Comparison of ENCODE assay signal across 30 cellular contexts in genomic region chr1:225635649-225636048, GRCh38. TPM values are rescaled to one million over a fixed set of nuclear protein-coding genes. Genes with fewer than 3 reads are reported as not detected.
DNase-seq lines count a peak whose midpoint lies in the region; ATAC-seq, FAIRE-seq and TF ChIP-seq lines count a peak whose summit lies in the region.
"Had no signal": no experiment of that assay in that cellular context is flagged by ENCODE, and none has a peak within 500 bp of the region (broad histone marks: within the 10 kb centered on the region; RNA-seq: fewer than 3 reads in every experiment).

No MANE protein-coding gene starts in this region.

- no peak for TF ChIP-seq POLR2A in H54 (IDR thresholded peaks at IDR 0.05; ENCODE audit: low read depth, low read length)

- H3K27me3 ChIP-seq in SK-N-SH (ENCODE audit: insufficient read depth) = no peaks in the 10 kb centered on the region
- H3K27me3 ChIP-seq in adipocyte (replicated peaks; ENCODE audit: control insufficient read depth, insufficient read depth, low read length) = no peaks in the 10 kb centered on the region
- H3K27me3 ChIP-seq: ascending aorta, dorsolateral prefrontal cortex, esophagus muscularis mucosa, upper lobe of right lung had no signal

- H2AFZ ChIP-seq in SK-N-SH (ENCODE audit: low read depth) = no peak overlapping the region

- H4K20me1 ChIP-seq in SK-N-SH (ENCODE audit: insufficient read depth) = peaks cover 98% of the 10 kb centered on the region

- peaks cover 100% of the 10 kb centered on the region for H3K79me2 ChIP-seq in SK-N-SH (ENCODE audit: insufficient read depth)

- H3K9me3 ChIP-seq in SK-N-SH = no peaks in the 10 kb centered on the region
- H3K9me3 ChIP-seq in adipocyte (ENCODE audit: control insufficient read depth, low read length) = no peaks in the 10 kb centered on the region
- H3K9me3 ChIP-seq: ascending aorta, esophagus muscularis mucosa, upper lobe of right lung had no signal

- H3K4me3 ChIP-seq in SK-N-SH (ENCODE audit: low read depth in 2 of 2, low read length in 1 of 2) (no peak overlapping the region), adipocyte (ENCODE audit: low read length) (no peak overlapping the region), foreskin fibroblast (ENCODE audit: low read depth in 1 of 2, low read length in 2 of 2) (no peak overlapping the region)
- H3K4me3 ChIP-seq: ascending aorta, dorsolateral prefrontal cortex, esophagus muscularis mucosa, lung, upper lobe of right lung had no signal

- H3K9ac ChIP-seq in SK-N-SH (no peak overlapping the region), adipocyte (ENCODE audit: low read length) (no peak overlapping the region)

- DNase-seq in SK-N-SH = no peak
- DNase-seq in adipocyte (ENCODE audit: low read depth) = peak; percentile 61
- peak; percentile 64 for DNase-seq in iris pigment epithelial cell (ENCODE audit: low read depth)
- DNase-seq in stromal cell of bone marrow (ENCODE audit: low read depth) = peak; percentile 43
- DNase-seq in foreskin melanocyte = no peak
- DNase-seq in H54 (ENCODE audit: insufficient read length, low spot score) = no peak
- no peak for DNase-seq in foreskin fibroblast
- DNase-seq: 8988T; activated CD4-positive, alpha-beta T cell treated with anti-CD3 and anti-CD28 coated beads, Interleukin-2, amount 10 ng/mL, durations not matched to agents 7 days and 5 days; activated naive CD8-positive, alpha-beta T cell treated with anti-CD3 and anti-CD28 coated beads for 36 hours; Calu3; dorsolateral prefrontal cortex; hippocampal formation; left cardiac atrium; NCI-H1048; NCI-H2107; NCI-H748 treated with DMSO at 0.1 percent for 48 hours; SIG-M5; T1000; upper lobe of right lung; WERI-Rb-1 had no signal

- no peak overlapping the region for H3K4me2 ChIP-seq in SK-N-SH

- H3K36me3 ChIP-seq in SK-N-SH (replicated peaks in 1 of 2; ENCODE audit: control insufficient read depth in 1 of 2, insufficient read depth in 2 of 2, low read length in 1 of 2) (peaks cover 23 to 36% of the 10 kb centered on the region in 2 experiments), adipocyte (ENCODE audit: control insufficient read depth, insufficient read depth, low read length, severe bottlenecking) (no peaks in the 10 kb centered on the region)
- H3K36me3 ChIP-seq: ascending aorta, esophagus muscularis mucosa, upper lobe of right lung had no signal

- no peak for TF ChIP-seq CTCF in SK-N-SH (IDR thresholded peaks at IDR 0.05)
- TF ChIP-seq CTCF in foreskin fibroblast (IDR thresholded peaks at IDR 0.05; ENCODE audit: low read depth, low read length) = no peak

- POLR2A ChIA-PET in SK-N-SH (lab: Yijun Ruan, JAX) = no interaction called here

- no peak for FAIRE-seq in H54 (lab: Jason Lieb, UNC)
- FAIRE-seq: endometrium, GM19239, RCC 7860 had no signal

- H3K4me1 ChIP-seq in SK-N-SH (ENCODE audit: control insufficient read depth in 1 of 2, insufficient read depth in 2 of 2, low read depth in 1 of 2, low read length in 1 of 2) (peaks cover 0 to 6% of the 10 kb centered on the region in 2 experiments; a peak in 2 of 4 replicates), adipocyte (ENCODE audit: control insufficient read depth, insufficient read depth, low read length) (peaks cover 5% of the 10 kb centered on the region)
- H3K4me1 ChIP-seq: upper lobe of right lung had no signal

- TF ChIP-seq EP300 in SK-N-SH (IDR thresholded peaks at IDR 0.05; ENCODE audit: borderline replicate concordance in 1 of 2, low read depth in 1 of 2, low read length in 1 of 2) = no peak

- CTCF ChIA-PET in SK-N-SH (lab: Yijun Ruan, JAX) = no interaction called here

- H3K27ac ChIP-seq in SK-N-SH (ENCODE audit: low read depth in 2 of 2, low read length in 1 of 2) = no peak overlapping the region; a peak in 1 of 4 replicates
- H3K27ac ChIP-seq: ascending aorta, dorsolateral prefrontal cortex, esophagus muscularis mucosa, upper lobe of right lung, WERI-Rb-1 had no signal

- peaks cover 18% of the 10 kb centered on the region for H3F3A ChIP-seq in SK-N-SH (replicated peaks; ENCODE audit: insufficient read depth)

- TF ChIP-seq RAD21 in SK-N-SH (IDR thresholded peaks at IDR 0.05; ENCODE audit: low read length) = no peak

- peak; percentile 14; the same call in 2 of the 3 replicates for ATAC-seq in SK-N-SH treated with all-trans-retinoic acid at 6 μM for 48 hours
- ATAC-seq: HCT116; left cardiac atrium; stimulated activated memory B cell treated with anti-CD40 and anti-IgM and Interleukin-4, amounts not matched to agents 10 μg/mL and 1 μg/mL and 100 μg/mL, for 72 hours; upper lobe of right lung had no signal

- H3K9me2 ChIP-seq in SK-N-SH = no peaks in the 10 kb centered on the region

TF ChIP-seq in SK-N-SH treated with all-trans-retinoic acid at 6 μM for 48 hours, 23 proteins besides CTCF, POLR2A, EP300 and RAD21:
- TF ChIP-seq, protein P1, sequence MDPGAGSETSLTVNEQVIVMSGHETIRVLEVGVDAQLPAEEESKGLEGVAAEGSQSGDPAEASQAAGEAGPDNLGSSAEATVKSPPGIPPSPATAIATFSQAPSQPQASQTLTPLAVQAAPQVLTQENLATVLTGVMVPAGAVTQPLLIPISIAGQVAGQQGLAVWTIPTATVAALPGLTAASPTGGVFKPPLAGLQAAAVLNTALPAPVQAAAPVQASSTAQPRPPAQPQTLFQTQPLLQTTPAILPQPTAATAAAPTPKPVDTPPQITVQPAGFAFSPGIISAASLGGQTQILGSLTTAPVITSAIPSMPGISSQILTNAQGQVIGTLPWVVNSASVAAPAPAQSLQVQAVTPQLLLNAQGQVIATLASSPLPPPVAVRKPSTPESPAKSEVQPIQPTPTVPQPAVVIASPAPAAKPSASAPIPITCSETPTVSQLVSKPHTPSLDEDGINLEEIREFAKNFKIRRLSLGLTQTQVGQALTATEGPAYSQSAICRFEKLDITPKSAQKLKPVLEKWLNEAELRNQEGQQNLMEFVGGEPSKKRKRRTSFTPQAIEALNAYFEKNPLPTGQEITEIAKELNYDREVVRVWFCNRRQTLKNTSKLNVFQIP (CRISPR knock-in tag; IDR thresholded peaks at IDR 0.05; ENCODE audit: borderline replicate concordance, low read depth) = no peak
- no peak for TF ChIP-seq BACH2 (CRISPR knock-in tag; IDR thresholded peaks at IDR 0.05; ENCODE audit: borderline replicate concordance)

TF ChIP-seq in SK-N-SH, 30 proteins besides CTCF, POLR2A, EP300 and RAD21 (continues in another document):
- TF ChIP-seq RFX5 (IDR thresholded peaks at IDR 0.05; ENCODE audit: low read length) (no peak), SIN3A (IDR thresholded peaks at IDR 0.05; ENCODE audit: borderline replicate concordance, low read depth, low read length) (no peak), RXRA (IDR thresholded peaks at IDR 0.05; ENCODE audit: borderline replicate concordance, low read depth) (no peak), FOSL2 (IDR thresholded peaks at IDR 0.05; ENCODE audit: borderline replicate concordance, low read depth) (no peak), USF2 (IDR thresholded peaks at IDR 0.05; ENCODE audit: borderline replicate concordance, low read depth, low read length) (no peak), FOXM1 (IDR thresholded peaks at IDR 0.05; ENCODE audit: low read depth) (no peak), MXI1 (IDR thresholded peaks at IDR 0.05; ENCODE audit: low read depth, low read length) (no peak), SMC3 (IDR thresholded peaks at IDR 0.05; ENCODE audit: low read depth, low read length) (no peak), MEF2A (IDR thresholded peaks at IDR 0.05; ENCODE audit: borderline replicate concordance, low read depth) (no peak), CHD2 (IDR thresholded peaks at IDR 0.05; ENCODE audit: low read length, partially characterized antibody) (no peak), RCOR1 (IDR thresholded peaks at IDR 0.05; ENCODE audit: low read length) (no peak), TCF12 (IDR thresholded peaks at IDR 0.05) (no peak), TAF1 (IDR thresholded peaks at IDR 0.05; ENCODE audit: borderline replicate concordance, low read depth, low read length) (no peak), GABPA (IDR thresholded peaks at IDR 0.05; ENCODE audit: low read depth) (no peak), YY1 (IDR thresholded peaks at IDR 0.05; ENCODE audit: low read depth) (no peak)
- TF ChIP-seq, protein P2, sequence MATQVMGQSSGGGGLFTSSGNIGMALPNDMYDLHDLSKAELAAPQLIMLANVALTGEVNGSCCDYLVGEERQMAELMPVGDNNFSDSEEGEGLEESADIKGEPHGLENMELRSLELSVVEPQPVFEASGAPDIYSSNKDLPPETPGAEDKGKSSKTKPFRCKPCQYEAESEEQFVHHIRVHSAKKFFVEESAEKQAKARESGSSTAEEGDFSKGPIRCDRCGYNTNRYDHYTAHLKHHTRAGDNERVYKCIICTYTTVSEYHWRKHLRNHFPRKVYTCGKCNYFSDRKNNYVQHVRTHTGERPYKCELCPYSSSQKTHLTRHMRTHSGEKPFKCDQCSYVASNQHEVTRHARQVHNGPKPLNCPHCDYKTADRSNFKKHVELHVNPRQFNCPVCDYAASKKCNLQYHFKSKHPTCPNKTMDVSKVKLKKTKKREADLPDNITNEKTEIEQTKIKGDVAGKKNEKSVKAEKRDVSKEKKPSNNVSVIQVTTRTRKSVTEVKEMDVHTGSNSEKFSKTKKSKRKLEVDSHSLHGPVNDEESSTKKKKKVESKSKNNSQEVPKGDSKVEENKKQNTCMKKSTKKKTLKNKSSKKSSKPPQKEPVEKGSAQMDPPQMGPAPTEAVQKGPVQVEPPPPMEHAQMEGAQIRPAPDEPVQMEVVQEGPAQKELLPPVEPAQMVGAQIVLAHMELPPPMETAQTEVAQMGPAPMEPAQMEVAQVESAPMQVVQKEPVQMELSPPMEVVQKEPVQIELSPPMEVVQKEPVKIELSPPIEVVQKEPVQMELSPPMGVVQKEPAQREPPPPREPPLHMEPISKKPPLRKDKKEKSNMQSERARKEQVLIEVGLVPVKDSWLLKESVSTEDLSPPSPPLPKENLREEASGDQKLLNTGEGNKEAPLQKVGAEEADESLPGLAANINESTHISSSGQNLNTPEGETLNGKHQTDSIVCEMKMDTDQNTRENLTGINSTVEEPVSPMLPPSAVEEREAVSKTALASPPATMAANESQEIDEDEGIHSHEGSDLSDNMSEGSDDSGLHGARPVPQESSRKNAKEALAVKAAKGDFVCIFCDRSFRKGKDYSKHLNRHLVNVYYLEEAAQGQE (IDR thresholded peaks at IDR 0.05; ENCODE audit: low read depth, low read length) = no peak

RNA-seq across cellular contexts. Expression of gene ENAH, which starts 17.3 kb away (rescaled TPM):
- polyA plus RNA-seq in SK-N-SH (2012; rRNA removed) = 48.9 and 72.0 TPM in 2 replicates
- polyA plus RNA-seq in SK-N-SH (2012; cell fraction: cytosol; rRNA removed) = 79.6 and 101 TPM in 2 replicates
- 19.8 and 65.1 TPM in 2 replicates for polyA plus RNA-seq in SK-N-SH (2012; cell fraction: nucleus; rRNA removed)

Comparison
In these comparisons a context has a peak if more than half of its experiments do, and no peak if none do; other contexts are left out.
1. DNase-seq: peak in adipocyte (single experiment), iris pigment epithelial cell (single experiment) and stromal cell of bone marrow (single experiment); none in SK-N-SH (single experiment), foreskin melanocyte (single experiment), H54 (single experiment) and foreskin fibroblast (0 of 2).